ENCODE assay signal across 8 cellular contexts in genomic region chr10:73889014-73889413, GRCh38. TPM values are rescaled to one million over a fixed set of nuclear protein-coding genes. Genes with fewer than 3 reads are reported as not detected.
DNase-seq lines count a peak whose midpoint lies in the region; ATAC-seq and TF ChIP-seq lines count a peak whose summit lies in the region.

No MANE protein-coding gene starts in this region.

- no peaks in the 10 kb centered on the region for H3K36me3 Mint-ChIP-seq in stimulated activated memory B cell treated with anti-CD40 and anti-IgM and Interleukin-4, amounts not matched to agents 10 μg/mL and 1 μg/mL and 100 μg/mL, for 72 hours

- intact Hi-C loops in left cardiac atrium (cut with DNase I): loop anchor here (5.0 to 10.0 kb wide), 4 partner anchors 48 to 193 kb away; no protein-coding TSS in a partner anchor

- peaks cover 41% of the 10 kb centered on the region for H3K4me1 Mint-ChIP-seq in stimulated activated memory B cell treated with anti-CD40 and anti-IgM and Interleukin-4, amounts not matched to agents 10 μg/mL and 1 μg/mL and 100 μg/mL, for 72 hours

- H3K9me3 Mint-ChIP-seq in stimulated activated memory B cell treated with anti-CD40 and anti-IgM and Interleukin-4, amounts not matched to agents 10 μg/mL and 1 μg/mL and 100 μg/mL, for 72 hours: no peaks in the 10 kb centered on the region

- no peak for TF ChIP-seq CTCF in GM20000 (IDR thresholded peaks at IDR 0.05; ENCODE audit: extremely low read depth, missing control alignments)

- H3K27me3 Mint-ChIP-seq in stimulated activated memory B cell treated with anti-CD40 and anti-IgM and Interleukin-4, amounts not matched to agents 10 μg/mL and 1 μg/mL and 100 μg/mL, for 72 hours: no peaks in the 10 kb centered on the region

- peak; percentile 71 for DNase-seq in COLO668 (lab: John Stamatoyannopoulos, UW; ENCODE audit: unreplicated experiment)
- peak; percentile 69 for DNase-seq in HT1080 (ENCODE audit: low read depth)
- peak; percentile 77 for DNase-seq in SW480 (ENCODE audit: low spot score)
- peak; percentile 54 for DNase-seq in left cardiac atrium
- DNase-seq in NCI-H2081 (lab: John Stamatoyannopoulos, UW): no peak
- no peak for DNase-seq in GM20000 (ENCODE audit: low spot score)

- no peak overlapping the region for H3K4me3 Mint-ChIP-seq in stimulated activated memory B cell treated with anti-CD40 and anti-IgM and Interleukin-4, amounts not matched to agents 10 μg/mL and 1 μg/mL and 100 μg/mL, for 72 hours

- peak; percentile 28 for ATAC-seq in left cardiac atrium
- peak; percentile 71 for ATAC-seq in stimulated activated memory B cell treated with anti-CD40 and anti-IgM and Interleukin-4, amounts not matched to agents 10 μg/mL and 1 μg/mL and 100 μg/mL, for 72 hours
- ATAC-seq in HG02852 (IDR thresholded peaks at IDR 0.05; ENCODE audit: unreplicated experiment): no peak

- H3K27ac Mint-ChIP-seq in stimulated activated memory B cell treated with anti-CD40 and anti-IgM and Interleukin-4, amounts not matched to agents 10 μg/mL and 1 μg/mL and 100 μg/mL, for 72 hours: peak overlapping the region; percentile 54

RNA-seq across cellular contexts. Expression of gene CAMK2G, which starts 14.7 kb away (rescaled TPM):
- 27.5 and 32.4 TPM in 2 replicates for total RNA-seq in HT1080 (2014; rRNA removed; shearing (Covaris generic))
- 27.8 and 34.2 TPM in 2 replicates for polyA plus RNA-seq in HT1080 (2015; cell fraction: cytosol; rRNA removed)
- 62.4 and 65.4 TPM in 2 replicates for polyA plus RNA-seq in HT1080 (2015; cell fraction: nucleus; rRNA removed)
- total RNA-seq in left cardiac atrium: 10 to 100 TPM; 12.0 to 12.4 TPM

RNA-seq across cellular contexts. Expression of gene PLAU, which starts 21.9 kb away (rescaled TPM):
- 504 and 552 TPM in 2 replicates for total RNA-seq in HT1080 (2014; rRNA removed; shearing (Covaris generic))
- polyA plus RNA-seq in HT1080 (2015; cell fraction: cytosol; rRNA removed): 1,046 and 1,097 TPM in 2 replicates
- polyA plus RNA-seq in HT1080 (2015; cell fraction: nucleus; rRNA removed): 1,577 and 1,656 TPM in 2 replicates
- 10 to 100 TPM in 1 of 2 donors, 1 to 10 TPM in 1; 9.2 to 20.1 TPM for total RNA-seq in left cardiac atrium

Comparison
In these comparisons a context has a peak if more than half of its experiments do, and no peak if none do; other contexts are left out.
1. DNase-seq: peak in COLO668 (single experiment), HT1080 (single experiment), SW480 (single experiment) and left cardiac atrium (single experiment); none in NCI-H2081 (0 of 2) and GM20000 (single experiment).
2. RNA of gene PLAU, which starts 21.9 kb away (total RNA-seq): 504 to 552 TPM in HT1080; 9.2 to 20.1 TPM in left cardiac atrium; every median in the first group is over 10 times any median in the second.